ENCODE assay signal across 1 cellular context in the genomic region with DNA sequence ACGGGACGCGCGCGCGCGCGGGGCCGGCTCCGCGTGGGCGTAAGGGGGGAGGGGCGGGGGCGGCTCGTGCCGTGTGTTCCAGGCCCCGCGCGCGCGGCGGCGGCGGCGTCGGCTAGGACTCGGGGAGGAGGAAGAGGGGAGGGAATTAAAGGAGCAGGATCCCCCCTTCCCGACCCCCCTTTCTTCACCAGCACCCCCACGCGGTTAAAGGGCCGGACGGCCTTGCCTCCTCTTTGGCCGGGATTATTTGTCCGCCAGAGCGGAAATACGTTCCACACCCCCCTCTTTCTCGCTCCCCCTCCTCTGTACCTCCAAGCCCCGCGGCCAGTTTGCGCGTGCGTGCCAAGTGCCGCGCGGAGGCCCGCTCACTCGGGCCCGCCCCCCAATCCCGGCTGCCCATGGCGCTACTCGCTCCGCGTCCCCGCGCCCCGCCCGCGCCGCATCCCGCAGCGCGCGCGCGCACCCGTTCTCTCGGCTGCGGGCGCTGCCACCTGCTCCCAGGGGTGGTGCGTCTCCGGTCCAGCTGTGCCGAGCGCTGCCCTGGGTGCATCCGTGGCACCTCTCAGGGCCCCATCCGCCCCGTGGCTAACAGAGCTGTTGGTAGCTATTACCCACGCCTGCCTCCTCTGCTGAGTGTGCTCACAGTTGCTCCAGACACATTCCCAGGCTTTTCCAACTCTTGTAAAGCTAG.
TF ChIP-seq lines count a peak whose summit lies in the region.

A gene with protein sequence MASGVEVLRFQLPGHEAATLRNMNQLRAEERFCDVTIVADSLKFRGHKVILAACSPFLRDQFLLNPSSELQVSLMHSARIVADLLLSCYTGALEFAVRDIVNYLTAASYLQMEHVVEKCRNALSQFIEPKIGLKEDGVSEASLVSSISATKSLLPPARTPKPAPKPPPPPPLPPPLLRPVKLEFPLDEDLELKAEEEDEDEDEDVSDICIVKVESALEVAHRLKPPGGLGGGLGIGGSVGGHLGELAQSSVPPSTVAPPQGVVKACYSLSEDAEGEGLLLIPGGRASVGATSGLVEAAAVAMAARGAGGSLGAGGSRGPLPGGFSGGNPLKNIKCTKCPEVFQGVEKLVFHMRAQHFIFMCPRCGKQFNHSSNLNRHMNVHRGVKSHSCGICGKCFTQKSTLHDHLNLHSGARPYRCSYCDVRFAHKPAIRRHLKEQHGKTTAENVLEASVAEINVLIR (minus strand): TSS at position 134 of the 691 bp plus-strand sequence. CDS start 781 bp downstream, outside the sequence.

TF ChIP-seq in K562, 482 proteins besides CTCF, POLR2A, EP300 and RAD21 (continued from another document and continues in another):
- TF ChIP-seq, protein P1, sequence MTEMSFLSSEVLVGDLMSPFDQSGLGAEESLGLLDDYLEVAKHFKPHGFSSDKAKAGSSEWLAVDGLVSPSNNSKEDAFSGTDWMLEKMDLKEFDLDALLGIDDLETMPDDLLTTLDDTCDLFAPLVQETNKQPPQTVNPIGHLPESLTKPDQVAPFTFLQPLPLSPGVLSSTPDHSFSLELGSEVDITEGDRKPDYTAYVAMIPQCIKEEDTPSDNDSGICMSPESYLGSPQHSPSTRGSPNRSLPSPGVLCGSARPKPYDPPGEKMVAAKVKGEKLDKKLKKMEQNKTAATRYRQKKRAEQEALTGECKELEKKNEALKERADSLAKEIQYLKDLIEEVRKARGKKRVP (CRISPR knock-in tag; IDR thresholded peaks at IDR 0.05): peak; percentile 41; the same call in 1 of the 2 replicates
- TF ChIP-seq ZNF24 (IDR thresholded peaks at IDR 0.05) (no peak), THRAP3 (IDR thresholded peaks at IDR 0.05; ENCODE audit: borderline replicate concordance) (no peak), MCM3 (IDR thresholded peaks at IDR 0.05) (no peak), ZNF384 (IDR thresholded peaks at IDR 0.05; ENCODE audit: low read depth, low read length) (no peak), ERF (CRISPR knock-in tag; IDR thresholded peaks at IDR 0.05) (peak; percentile 94), BMI1 (IDR thresholded peaks at IDR 0.05; ENCODE audit: low read length) (no peak), TRIM28 (IDR thresholded peaks at IDR 0.05) (no peak; the same call in 1 of the 2 replicates), JUND (IDR thresholded peaks at IDR 0.05; ENCODE audit: borderline replicate concordance, low read depth, low read length) (peak; percentile 58), JUND (tag; IDR thresholded peaks at IDR 0.05; ENCODE audit: borderline replicate concordance, low read depth, low read length) (peak; percentile 25; the same call in 1 of the 3 replicates), SMAD1 (IDR thresholded peaks at IDR 0.05; ENCODE audit: low read depth, low read length, partially characterized antibody) (peak; percentile 15), LEF1 (IDR thresholded peaks at IDR 0.05) (no peak), RB1 (IDR thresholded peaks at IDR 0.05; ENCODE audit: low read depth) (peak; percentile 89; the same call in 1 of the 2 replicates), FUS (optimal IDR thresholded peaks at IDR 0.05; ENCODE audit: low read depth, low read length) (peak; percentile 75), ZNF133 (CRISPR knock-in tag; IDR thresholded peaks at IDR 0.05) (no peak), ZNF354B (CRISPR knock-in tag; IDR thresholded peaks at IDR 0.05) (no peak), MYBL2 (IDR thresholded peaks at IDR 0.05; ENCODE audit: low read depth) (no peak), MYBL2 (CRISPR knock-in tag; IDR thresholded peaks at IDR 0.05; ENCODE audit: borderline replicate concordance) (no peak), MAFF (IDR thresholded peaks at IDR 0.05; ENCODE audit: low read length) (no peak), KAT8 (IDR thresholded peaks at IDR 0.05; ENCODE audit: low read depth) (no peak), KLF13 (tag; IDR thresholded peaks at IDR 0.05; ENCODE audit: borderline replicate concordance, low read depth) (peak; percentile 87), TGIF2 (CRISPR knock-in tag; IDR thresholded peaks at IDR 0.05) (no peak), KHSRP (IDR thresholded peaks at IDR 0.05) (no peak), MYC (IDR thresholded peaks at IDR 0.05; ENCODE audit: low read depth, low read length) (peak; percentile 59), MYC (CRISPR knock-in tag; IDR thresholded peaks at IDR 0.05; ENCODE audit: borderline replicate concordance, low read depth) (no peak), EP400 (IDR thresholded peaks at IDR 0.05) (peak; percentile 63; the same call in 1 of the 2 replicates), PHB (CRISPR knock-in tag; IDR thresholded peaks at IDR 0.05) (no peak), SMARCE1 (IDR thresholded peaks at IDR 0.05) (no peak), DNMT1 (IDR thresholded peaks at IDR 0.05) (no peak), ZNF239 (CRISPR knock-in tag; IDR thresholded peaks at IDR 0.05) (no peak), CHD4 (IDR thresholded peaks at IDR 0.05; ENCODE audit: insufficient read depth, insufficient replicate concordance, low read depth, low read length, poor library complexity, severe bottlenecking) (no peak), NCOA4 (IDR thresholded peaks at IDR 0.05; ENCODE audit: partially characterized antibody) (no peak), PHTF2 (CRISPR knock-in tag; IDR thresholded peaks at IDR 0.05) (0 out of 2 replicates have a peak, but pooled peaks have one; percentile 2), DMBX1 (CRISPR knock-in tag; IDR thresholded peaks at IDR 0.05; ENCODE audit: borderline replicate concordance) (peak; percentile 78), MYNN (IDR thresholded peaks at IDR 0.05) (0 out of 2 replicates have a peak, but pooled peaks have one; percentile 35), MYNN (CRISPR knock-in tag; IDR thresholded peaks at IDR 0.05) (no peak)
- TF ChIP-seq, protein P2, sequence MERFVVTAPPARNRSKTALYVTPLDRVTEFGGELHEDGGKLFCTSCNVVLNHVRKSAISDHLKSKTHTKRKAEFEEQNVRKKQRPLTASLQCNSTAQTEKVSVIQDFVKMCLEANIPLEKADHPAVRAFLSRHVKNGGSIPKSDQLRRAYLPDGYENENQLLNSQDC (CRISPR knock-in tag; IDR thresholded peaks at IDR 0.05): no peak
- TF ChIP-seq, protein P3, sequence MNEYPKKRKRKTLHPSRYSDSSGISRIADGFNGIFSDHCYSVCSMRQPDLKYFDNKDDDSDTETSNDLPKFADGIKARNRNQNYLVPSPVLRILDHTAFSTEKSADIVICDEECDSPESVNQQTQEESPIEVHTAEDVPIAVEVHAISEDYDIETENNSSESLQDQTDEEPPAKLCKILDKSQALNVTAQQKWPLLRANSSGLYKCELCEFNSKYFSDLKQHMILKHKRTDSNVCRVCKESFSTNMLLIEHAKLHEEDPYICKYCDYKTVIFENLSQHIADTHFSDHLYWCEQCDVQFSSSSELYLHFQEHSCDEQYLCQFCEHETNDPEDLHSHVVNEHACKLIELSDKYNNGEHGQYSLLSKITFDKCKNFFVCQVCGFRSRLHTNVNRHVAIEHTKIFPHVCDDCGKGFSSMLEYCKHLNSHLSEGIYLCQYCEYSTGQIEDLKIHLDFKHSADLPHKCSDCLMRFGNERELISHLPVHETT (CRISPR knock-in tag; conservative IDR thresholded peaks at IDR 0.05 in 1 of 2, IDR thresholded peaks at IDR 0.05 in 1 of 2): peak in 1 of 2 experiments; percentile 86; a peak in 2 of 4 replicates
- TF ChIP-seq, protein P4, sequence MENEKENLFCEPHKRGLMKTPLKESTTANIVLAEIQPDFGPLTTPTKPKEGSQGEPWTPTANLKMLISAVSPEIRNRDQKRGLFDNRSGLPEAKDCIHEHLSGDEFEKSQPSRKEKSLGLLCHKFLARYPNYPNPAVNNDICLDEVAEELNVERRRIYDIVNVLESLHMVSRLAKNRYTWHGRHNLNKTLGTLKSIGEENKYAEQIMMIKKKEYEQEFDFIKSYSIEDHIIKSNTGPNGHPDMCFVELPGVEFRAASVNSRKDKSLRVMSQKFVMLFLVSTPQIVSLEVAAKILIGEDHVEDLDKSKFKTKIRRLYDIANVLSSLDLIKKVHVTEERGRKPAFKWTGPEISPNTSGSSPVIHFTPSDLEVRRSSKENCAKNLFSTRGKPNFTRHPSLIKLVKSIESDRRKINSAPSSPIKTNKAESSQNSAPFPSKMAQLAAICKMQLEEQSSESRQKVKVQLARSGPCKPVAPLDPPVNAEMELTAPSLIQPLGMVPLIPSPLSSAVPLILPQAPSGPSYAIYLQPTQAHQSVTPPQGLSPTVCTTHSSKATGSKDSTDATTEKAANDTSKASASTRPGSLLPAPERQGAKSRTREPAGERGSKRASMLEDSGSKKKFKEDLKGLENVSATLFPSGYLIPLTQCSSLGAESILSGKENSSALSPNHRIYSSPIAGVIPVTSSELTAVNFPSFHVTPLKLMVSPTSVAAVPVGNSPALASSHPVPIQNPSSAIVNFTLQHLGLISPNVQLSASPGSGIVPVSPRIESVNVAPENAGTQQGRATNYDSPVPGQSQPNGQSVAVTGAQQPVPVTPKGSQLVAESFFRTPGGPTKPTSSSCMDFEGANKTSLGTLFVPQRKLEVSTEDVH (IDR thresholded peaks at IDR 0.05; ENCODE audit: low read depth, partially characterized antibody): no peak
- TF ChIP-seq, protein P5, sequence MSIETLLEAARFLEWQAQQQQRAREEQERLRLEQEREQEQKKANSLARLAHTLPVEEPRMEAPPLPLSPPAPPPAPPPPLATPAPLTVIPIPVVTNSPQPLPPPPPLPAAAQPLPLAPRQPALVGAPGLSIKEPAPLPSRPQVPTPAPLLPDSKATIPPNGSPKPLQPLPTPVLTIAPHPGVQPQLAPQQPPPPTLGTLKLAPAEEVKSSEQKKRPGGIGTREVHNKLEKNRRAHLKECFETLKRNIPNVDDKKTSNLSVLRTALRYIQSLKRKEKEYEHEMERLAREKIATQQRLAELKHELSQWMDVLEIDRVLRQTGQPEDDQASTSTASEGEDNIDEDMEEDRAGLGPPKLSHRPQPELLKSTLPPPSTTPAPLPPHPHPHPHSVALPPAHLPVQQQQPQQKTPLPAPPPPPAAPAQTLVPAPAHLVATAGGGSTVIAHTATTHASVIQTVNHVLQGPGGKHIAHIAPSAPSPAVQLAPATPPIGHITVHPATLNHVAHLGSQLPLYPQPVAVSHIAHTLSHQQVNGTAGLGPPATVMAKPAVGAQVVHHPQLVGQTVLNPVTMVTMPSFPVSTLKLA (conservative IDR thresholded peaks at IDR 0.05): peak in 1 of 2 experiments; percentile 27; a peak in 2 of 4 replicates
- TF ChIP-seq, protein P6, sequence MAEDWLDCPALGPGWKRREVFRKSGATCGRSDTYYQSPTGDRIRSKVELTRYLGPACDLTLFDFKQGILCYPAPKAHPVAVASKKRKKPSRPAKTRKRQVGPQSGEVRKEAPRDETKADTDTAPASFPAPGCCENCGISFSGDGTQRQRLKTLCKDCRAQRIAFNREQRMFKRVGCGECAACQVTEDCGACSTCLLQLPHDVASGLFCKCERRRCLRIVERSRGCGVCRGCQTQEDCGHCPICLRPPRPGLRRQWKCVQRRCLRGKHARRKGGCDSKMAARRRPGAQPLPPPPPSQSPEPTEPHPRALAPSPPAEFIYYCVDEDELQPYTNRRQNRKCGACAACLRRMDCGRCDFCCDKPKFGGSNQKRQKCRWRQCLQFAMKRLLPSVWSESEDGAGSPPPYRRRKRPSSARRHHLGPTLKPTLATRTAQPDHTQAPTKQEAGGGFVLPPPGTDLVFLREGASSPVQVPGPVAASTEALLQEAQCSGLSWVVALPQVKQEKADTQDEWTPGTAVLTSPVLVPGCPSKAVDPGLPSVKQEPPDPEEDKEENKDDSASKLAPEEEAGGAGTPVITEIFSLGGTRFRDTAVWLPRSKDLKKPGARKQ (CRISPR knock-in tag; IDR thresholded peaks at IDR 0.05): no peak
- TF ChIP-seq, protein P7, sequence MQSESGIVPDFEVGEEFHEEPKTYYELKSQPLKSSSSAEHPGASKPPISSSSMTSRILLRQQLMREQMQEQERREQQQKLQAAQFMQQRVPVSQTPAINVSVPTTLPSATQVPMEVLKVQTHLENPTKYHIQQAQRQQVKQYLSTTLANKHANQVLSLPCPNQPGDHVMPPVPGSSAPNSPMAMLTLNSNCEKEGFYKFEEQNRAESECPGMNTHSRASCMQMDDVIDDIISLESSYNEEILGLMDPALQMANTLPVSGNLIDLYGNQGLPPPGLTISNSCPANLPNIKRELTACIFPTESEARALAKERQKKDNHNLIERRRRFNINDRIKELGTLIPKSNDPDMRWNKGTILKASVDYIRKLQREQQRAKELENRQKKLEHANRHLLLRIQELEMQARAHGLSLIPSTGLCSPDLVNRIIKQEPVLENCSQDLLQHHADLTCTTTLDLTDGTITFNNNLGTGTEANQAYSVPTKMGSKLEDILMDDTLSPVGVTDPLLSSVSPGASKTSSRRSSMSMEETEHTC (IDR thresholded peaks at IDR 0.05): no peak
- TF ChIP-seq, protein P8, sequence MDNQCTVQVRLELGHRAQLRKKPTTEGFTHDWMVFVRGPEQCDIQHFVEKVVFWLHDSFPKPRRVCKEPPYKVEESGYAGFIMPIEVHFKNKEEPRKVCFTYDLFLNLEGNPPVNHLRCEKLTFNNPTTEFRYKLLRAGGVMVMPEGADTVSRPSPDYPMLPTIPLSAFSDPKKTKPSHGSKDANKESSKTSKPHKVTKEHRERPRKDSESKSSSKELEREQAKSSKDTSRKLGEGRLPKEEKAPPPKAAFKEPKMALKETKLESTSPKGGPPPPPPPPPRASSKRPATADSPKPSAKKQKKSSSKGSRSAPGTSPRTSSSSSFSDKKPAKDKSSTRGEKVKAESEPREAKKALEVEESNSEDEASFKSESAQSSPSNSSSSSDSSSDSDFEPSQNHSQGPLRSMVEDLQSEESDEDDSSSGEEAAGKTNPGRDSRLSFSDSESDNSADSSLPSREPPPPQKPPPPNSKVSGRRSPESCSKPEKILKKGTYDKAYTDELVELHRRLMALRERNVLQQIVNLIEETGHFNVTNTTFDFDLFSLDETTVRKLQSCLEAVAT (IDR thresholded peaks at IDR 0.05): no peak
- TF ChIP-seq, protein P9, sequence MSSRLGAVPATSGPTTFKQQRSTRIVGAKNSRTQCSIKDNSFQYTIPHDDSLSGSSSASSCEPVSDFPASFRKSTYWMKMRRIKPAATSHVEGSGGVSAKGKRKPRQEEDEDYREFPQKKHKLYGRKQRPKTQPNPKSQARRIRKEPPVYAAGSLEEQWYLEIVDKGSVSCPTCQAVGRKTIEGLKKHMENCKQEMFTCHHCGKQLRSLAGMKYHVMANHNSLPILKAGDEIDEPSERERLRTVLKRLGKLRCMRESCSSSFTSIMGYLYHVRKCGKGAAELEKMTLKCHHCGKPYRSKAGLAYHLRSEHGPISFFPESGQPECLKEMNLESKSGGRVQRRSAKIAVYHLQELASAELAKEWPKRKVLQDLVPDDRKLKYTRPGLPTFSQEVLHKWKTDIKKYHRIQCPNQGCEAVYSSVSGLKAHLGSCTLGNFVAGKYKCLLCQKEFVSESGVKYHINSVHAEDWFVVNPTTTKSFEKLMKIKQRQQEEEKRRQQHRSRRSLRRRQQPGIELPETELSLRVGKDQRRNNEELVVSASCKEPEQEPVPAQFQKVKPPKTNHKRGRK (tag; IDR thresholded peaks at IDR 0.05): no peak
